ENCODE assay signal across 14 cellular contexts in genomic region chr5:73652391-73652790, GRCh38. TPM values are rescaled to one million over a fixed set of nuclear protein-coding genes. Genes with fewer than 3 reads are reported as not detected.
"Had no signal": no experiment of that assay in that cellular context is flagged by ENCODE, and none has a peak within 500 bp of the region (broad histone marks: within the 10 kb centered on the region; RNA-seq: fewer than 3 reads in every experiment).

No MANE protein-coding gene starts in this region.

- DNase-seq: activated CD4-positive, alpha-beta T cell treated with anti-CD3 and anti-CD28 coated beads, Interleukin-2, amount 50 U/mL, for 1 hour; activated CD4-positive, CD25-positive, alpha-beta regulatory T cell; activated effector memory CD4-positive, alpha-beta T cell treated with Interleukin-2 at 50 U/mL for 16 hours; activated T-cell treated with anti-CD3 and anti-CD28 coated beads, Interleukin-2, amount 50 U/mL, for 24 hours; amniotic stem cell; dorsolateral prefrontal cortex; naive B cell; small intestine; trophoblast cell had no signal

- H3K79me2 ChIP-seq: parathyroid adenoma had no signal

- H2AFZ ChIP-seq: parathyroid adenoma had no signal

- H3K27ac ChIP-seq: dorsolateral prefrontal cortex, parathyroid adenoma had no signal

- H3K4me3 ChIP-seq: dorsolateral prefrontal cortex had no signal

- H3K9me3 Mint-ChIP-seq: activated naive CD4-positive, alpha-beta T cell treated with anti-CD3 and anti-CD28 coated beads, Interleukin-2, amount 50 U/mL, for 72 hours; activated T-cell treated with anti-CD3 and anti-CD28 coated beads, Interleukin-2, amount 50 U/mL, for 24 hours; brain; naive B cell had no signal

- ATAC-seq: activated naive CD4-positive, alpha-beta T cell treated with anti-CD3 and anti-CD28 coated beads, Interleukin-2, amount 50 U/mL, for 72 hours; SK-N-SH treated with all-trans-retinoic acid at 6 μM for 48 hours had no signal

- H3K4me1 Mint-ChIP-seq: naive B cell had no signal

- H3K27me3 ChIP-seq: dorsolateral prefrontal cortex had no signal

- H3K27ac Mint-ChIP-seq: activated naive CD4-positive, alpha-beta T cell treated with anti-CD3 and anti-CD28 coated beads, Interleukin-2, amount 50 U/mL, for 72 hours; activated T-cell treated with anti-CD3 and anti-CD28 coated beads, Interleukin-2, amount 50 U/mL, for 24 hours; naive B cell had no signal

- H3K4me1 ChIP-seq: parathyroid adenoma had no signal

- H3K4me3 Mint-ChIP-seq: activated T-cell treated with anti-CD3 and anti-CD28 coated beads, Interleukin-2, amount 50 U/mL, for 24 hours; brain; naive B cell had no signal

- H3K36me3 Mint-ChIP-seq: activated naive CD4-positive, alpha-beta T cell treated with anti-CD3 and anti-CD28 coated beads, Interleukin-2, amount 50 U/mL, for 72 hours; brain; naive B cell had no signal

RNA-seq across cellular contexts. Expression of gene ARHGEF28, which starts 26.4 kb away (rescaled TPM):
- total RNA-seq: T-helper 1 cell treated with Interleukin-12 subunit alpha and Interleukin-12 subunit beta and Interleukin-4 antibody, amounts not matched to agents 30 ng/mL and 1 ng/mL, for 36 hours had no signal
